In the genomic region with DNA sequence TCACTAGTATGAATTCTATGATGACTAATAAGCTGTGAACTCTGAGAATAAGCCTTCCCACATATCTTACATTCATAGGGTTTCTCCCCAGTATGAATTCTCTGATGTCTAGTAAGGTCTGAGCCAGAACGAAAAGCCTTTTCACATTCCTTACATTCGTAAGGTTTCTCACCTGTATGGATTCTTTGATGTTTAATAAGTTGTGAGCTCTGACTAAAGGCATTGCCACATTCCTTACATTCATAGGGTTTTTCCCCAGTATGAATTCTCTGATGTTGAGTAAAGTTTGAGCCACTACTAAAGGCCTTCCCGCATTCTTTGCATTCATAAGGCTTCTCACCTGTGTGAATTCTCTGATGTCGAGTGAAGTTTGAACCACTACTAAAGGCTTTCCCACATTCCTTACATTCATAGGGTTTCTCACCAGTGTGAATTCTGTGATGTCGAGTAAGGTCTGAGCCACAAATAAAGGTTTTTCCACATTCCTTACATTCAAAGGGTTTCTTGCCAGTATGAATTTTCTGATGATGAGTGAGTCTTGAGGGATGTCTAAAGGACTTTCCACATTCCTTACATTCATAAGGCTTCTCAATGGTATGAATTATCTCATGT, we compare ENCODE assay signal across 29 cellular contexts. TPM values are rescaled to one million over a fixed set of nuclear protein-coding genes. Genes with fewer than 3 reads are reported as not detected.
DNase-seq lines count a peak whose midpoint lies in the region; ATAC-seq and TF ChIP-seq lines count a peak whose summit lies in the region.
"Had no signal": no experiment of that assay in that cellular context is flagged by ENCODE, and none has a peak within 500 bp of the region (broad histone marks: within the 10 kb centered on the region; RNA-seq: fewer than 3 reads in every experiment).

No MANE protein-coding gene starts in this region.

- no peaks in the 10 kb centered on the region for H3K4me1 ChIP-seq in subcutaneous abdominal adipose tissue (ENCODE audit: control insufficient read depth in 5 of 5, insufficient read depth in 5 of 5, low read length in 5 of 5)
- H3K4me1 ChIP-seq: adrenal gland, gastroesophageal sphincter, HAP-1, prostate gland, suprapubic skin had no signal

- DNase-seq in ELF-1 (ENCODE audit: low read depth, low spot score) (peak; percentile 1), RKO (ENCODE audit: low spot score) (peak; percentile 40), kidney tubule cell (ENCODE audit: low spot score) (peak; percentile 2), dorsolateral prefrontal cortex (no peak), dermis blood vessel endothelial cell (no peak)
- DNase-seq: activated CD4-positive, alpha-beta T cell treated with anti-CD3 and anti-CD28 coated beads for 36 hours; activated CD8-positive, alpha-beta memory T cell treated with anti-CD3 and anti-CD28 coated beads for 24 hours; activated naive CD4-positive, alpha-beta T cell; activated T-cell treated with anti-CD3 and anti-CD28 coated beads, Interleukin-2, amount 50 U/mL, for 24 hours; adrenal gland; brain microvascular endothelial cell; CD4-positive, alpha-beta memory T cell; GF-D8; hypothalamus; left ventricle myocardium superior; NCI-H1092 treated with DMSO at 0.1 percent for 48 hours; NCI-H2029 treated with DMSO at 0.1 percent for 48 hours; NCI-H2227 treated with DMSO at 0.1 percent for 48 hours; stimulated activated CD4-positive, alpha-beta T cell treated with anti-CD3 and anti-CD28 coated beads, Interleukin-2, amount 100 ng/mL, for 48 hours; T-helper 2 cell had no signal

- intact Hi-C loops in dorsolateral prefrontal cortex (cut with DNase I) = no loop called here

- H3K36me3 ChIP-seq in subcutaneous abdominal adipose tissue (ENCODE audit: control insufficient read depth in 5 of 5, insufficient read depth in 5 of 5, low read length in 5 of 5) = peaks cover 35 to 55% (median 42%) of the 10 kb centered on the region in 5 donors

- no peak overlapping the region for H3K9ac ChIP-seq in subcutaneous abdominal adipose tissue (ENCODE audit: low read length in 5 of 5)

- H3K27ac ChIP-seq in subcutaneous abdominal adipose tissue (ENCODE audit: low read depth, low read length) (no peak overlapping the region), dorsolateral prefrontal cortex (no peak overlapping the region)
- H3K27ac ChIP-seq: adrenal gland, brain microvascular endothelial cell, gastroesophageal sphincter, prostate gland, RWPE1, SK-N-MC, suprapubic skin had no signal

- H3K4me3 ChIP-seq in subcutaneous abdominal adipose tissue (ENCODE audit: low read depth in 1 of 5, low read length in 5 of 5) = peak overlapping the region; percentile 8 to 62 (median 50)
- H3K4me3 ChIP-seq in dorsolateral prefrontal cortex = no peak overlapping the region
- H3K4me3 ChIP-seq: gastroesophageal sphincter, HAP-1, prostate gland, SK-N-MC, suprapubic skin had no signal

- H3K27me3 ChIP-seq in subcutaneous abdominal adipose tissue (ENCODE audit: control insufficient read depth in 5 of 5, insufficient read depth in 4 of 5, low read length in 5 of 5) = no peaks in the 10 kb centered on the region
- no peaks in the 10 kb centered on the region for H3K27me3 ChIP-seq in dorsolateral prefrontal cortex
- H3K27me3 ChIP-seq: adrenal gland, brain microvascular endothelial cell, gastroesophageal sphincter, suprapubic skin had no signal

- H3K9me3 ChIP-seq in subcutaneous abdominal adipose tissue (ENCODE audit: control insufficient read depth in 5 of 5, low read length in 5 of 5) = peaks cover 56 to 85% (median 72%) of the 10 kb centered on the region in 5 donors
- H3K9me3 ChIP-seq: prostate gland had no signal

- ATAC-seq in GM21390 (IDR thresholded peaks at IDR 0.05; ENCODE audit: unreplicated experiment) = no peak
- ATAC-seq: activated CD4-positive, alpha-beta T cell treated with anti-CD3 and anti-CD28 coated beads for 36 hours; gastroesophageal sphincter; left ventricle myocardium superior; stimulated activated memory B cell treated with anti-CD40 and anti-IgM and Interleukin-4, amounts not matched to agents 10 μg/mL and 1 μg/mL and 100 μg/mL, for 72 hours had no signal

- TF ChIP-seq CTCF in dorsolateral prefrontal cortex (IDR thresholded peaks at IDR 0.05 in 54 of 56, conservative IDR thresholded peaks at IDR 0.05 in 2 of 56; ENCODE audit: low read depth in 1 of 56, partially characterized antibody in 56 of 56) = no peak

RNA-seq across cellular contexts. Expression of a gene that starts 30.7 kb away (rescaled TPM):
- total RNA-seq in dorsolateral prefrontal cortex = 10 to 100 TPM in 119 of 120 experiments, 1 to 10 TPM in 1; 7.3 to 21.1 (median 13.8) TPM
- 5.2 and 5.6 TPM in 2 replicates for total RNA-seq in dermis blood vessel endothelial cell

RNA-seq across cellular contexts. Expression of a gene that starts 40.2 kb away (rescaled TPM):
- total RNA-seq in dorsolateral prefrontal cortex (10 to 100 TPM; 14.7 to 34.4 (median 22.9) TPM), dermis blood vessel endothelial cell (9.4 and 12.6 TPM in 2 replicates)

Comparison
In these comparisons a context has a peak if more than half of its experiments do, and no peak if none do; other contexts are left out.
1. DNase-seq: peak in ELF-1 (single experiment), RKO (single experiment) and kidney tubule cell (single experiment); none in dorsolateral prefrontal cortex (0 of 10) and dermis blood vessel endothelial cell (single experiment).
2. H3K4me3 ChIP-seq: peak in subcutaneous abdominal adipose tissue (5 of 5); none in dorsolateral prefrontal cortex (0 of 59).